8 cellular contexts compared by ENCODE assay signal in the genomic region with DNA sequence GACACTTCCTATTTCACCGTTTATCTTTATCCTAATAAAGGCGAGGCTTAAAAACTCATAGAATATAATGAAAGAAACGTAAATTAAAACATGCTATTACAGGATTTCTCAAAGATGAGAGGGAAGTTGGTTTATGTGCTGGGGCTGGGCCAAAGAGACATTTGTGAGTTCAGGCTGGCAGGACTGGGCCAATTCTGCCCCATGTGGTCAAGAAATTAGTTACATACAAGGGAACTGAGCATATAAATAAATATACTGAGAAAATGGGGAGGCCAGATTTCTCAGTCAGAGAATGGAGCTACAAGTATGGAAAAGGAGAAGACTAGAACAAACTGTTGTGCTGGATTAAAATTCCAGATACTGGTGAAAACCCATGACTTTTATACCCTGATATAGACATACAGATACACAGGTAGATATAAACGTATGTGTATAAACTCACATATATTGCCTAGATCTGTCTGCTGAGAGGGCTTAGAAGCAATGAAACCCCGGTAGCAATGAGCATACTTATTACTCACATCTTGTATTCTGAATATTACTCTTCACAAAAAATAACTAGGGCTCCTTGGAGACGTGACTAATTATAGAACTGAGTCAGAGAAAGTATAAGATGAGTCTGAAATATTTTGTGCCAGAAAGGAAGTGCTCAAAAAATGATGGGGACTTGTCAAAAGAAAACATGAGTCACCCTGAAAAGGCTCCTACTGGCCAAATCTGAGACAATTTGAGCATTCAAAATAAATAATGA.
DNase-seq lines count a peak whose midpoint lies in the region; ATAC-seq and TF ChIP-seq lines count a peak whose summit lies in the region.

No MANE protein-coding gene starts in this region.

- POLR2A ChIA-PET in GM10248 (lab: Yijun Ruan, JAX) = no interaction called here

- H3K27ac ChIP-seq in VCaP = no peak overlapping the region

- no peak for TF ChIP-seq CTCF in GM10248 (IDR thresholded peaks at IDR 0.05; ENCODE audit: control extremely low read depth, extremely low read depth, low read depth, missing control alignments)
- peak; percentile 51 for TF ChIP-seq CTCF in VCaP (conservative IDR thresholded peaks at IDR 0.05)

- DNase-seq in GM10248 (ENCODE audit: extremely low spot score) = peak; percentile 51
- peak; percentile 90 for DNase-seq in kidney tubule cell (ENCODE audit: low spot score)
- DNase-seq in DMS153 (lab: John Stamatoyannopoulos, UW) = no peak
- no peak for DNase-seq in NCI-H1417 treated with DMSO at 0.1 percent for 48 hours (lab: John Stamatoyannopoulos, UW)
- no peak for DNase-seq in stimulated activated CD4-positive, alpha-beta T cell treated with anti-CD3 and anti-CD28 coated beads, Interleukin-2, amount 100 ng/mL, for 48 hours

- CTCF ChIA-PET in GM10248 (lab: Yijun Ruan, JAX) = no interaction called here

- ATAC-seq in GM19468 (IDR thresholded peaks at IDR 0.05; ENCODE audit: extremely low read depth, unreplicated experiment) = peak; percentile 53
- peak; percentile 93 for ATAC-seq in HG03442 (IDR thresholded peaks at IDR 0.05; ENCODE audit: unreplicated experiment)

Comparison
In these comparisons a context has a peak if more than half of its experiments do, and no peak if none do; other contexts are left out.
1. DNase-seq: peak in GM10248 (single experiment) and kidney tubule cell (single experiment); none in DMS153 (single experiment), NCI-H1417 treated with DMSO at 0.1 percent for 48 hours (single experiment) and stimulated activated CD4-positive, alpha-beta T cell treated with anti-CD3 and anti-CD28 coated beads, Interleukin-2, amount 100 ng/mL, for 48 hours (0 of 2).